7 cellular contexts compared by ENCODE assay signal in genomic region chr5:11384441-11385250, GRCh38.
DNase-seq lines count a peak whose midpoint lies in the region; ATAC-seq and TF ChIP-seq lines count a peak whose summit lies in the region.

No MANE protein-coding gene starts in this region.

- no peak overlapping the region for H3K27ac ChIP-seq in breast epithelium

- H3K4me3 ChIP-seq in MG63 (peak overlapping the region; percentile 33), breast epithelium (peak overlapping the region; percentile 17 to 64 (median 44))

- ATAC-seq in left colon, result peak; percentile 36
- peak; percentile 34 for ATAC-seq in stimulated activated naive CD8-positive, alpha-beta T cell treated with anti-CD3 and anti-CD28 coated beads, Interleukin-15, Interleukin-2, amounts not matched to agents 100 U/mL and 50 U/mL, for 24 hours
- no peak for ATAC-seq in HG03469 (IDR thresholded peaks at IDR 0.05; ENCODE audit: unreplicated experiment)
- no peak for ATAC-seq in GM21360 (IDR thresholded peaks at IDR 0.05; ENCODE audit: unreplicated experiment)

- H3K36me3 ChIP-seq in MG63, result no peaks in the 10 kb centered on the region
- H3K36me3 ChIP-seq in breast epithelium, result no peaks in the 10 kb centered on the region

- no peak for TF ChIP-seq POLR2A in breast epithelium (IDR thresholded peaks at IDR 0.05)

- H3K9me3 ChIP-seq in MG63 (no peaks in the 10 kb centered on the region), breast epithelium (no peaks in the 10 kb centered on the region)

- H3K27me3 ChIP-seq in MG63, result peaks cover 28% of the 10 kb centered on the region
- H3K27me3 ChIP-seq in breast epithelium, result peaks cover 0 to 4% of the 10 kb centered on the region in 2 donors

- DNase-seq in MG63 (no peak), breast epithelium (ENCODE audit: low spot score in 2 of 2) (peak; percentile 32 to 58), left colon (peak in 1 of 2 donors; percentile 8), activated gamma-delta T cell (lab: John Stamatoyannopoulos, UW) (no peak)
- DNase-seq in stimulated activated naive CD8-positive, alpha-beta T cell treated with anti-CD3 and anti-CD28 coated beads, Interleukin-15, Interleukin-2, amounts not matched to agents 100 U/mL and 50 U/mL, for 24 hours, result no peak

- no peak for TF ChIP-seq CTCF in breast epithelium (IDR thresholded peaks at IDR 0.05)

- intact Hi-C loops in breast epithelium (cut with DNase I; ENCODE audit: low total_unique reads), result no loop called here
- intact Hi-C loops in left colon (cut with DNase I, micrococcal nuclease), result no loop called here

- H3K4me1 ChIP-seq in breast epithelium, result no peaks in the 10 kb centered on the region

Comparison
In these comparisons a context has a peak if more than half of its experiments do, and no peak if none do; other contexts are left out.
1. DNase-seq: peak in breast epithelium (2 of 2); none in MG63 (single experiment), stimulated activated naive CD8-positive, alpha-beta T cell treated with anti-CD3 and anti-CD28 coated beads, Interleukin-15, Interleukin-2, amounts not matched to agents 100 U/mL and 50 U/mL, for 24 hours (single experiment) and activated gamma-delta T cell (single experiment).
2. ATAC-seq: peak in left colon (single experiment) and stimulated activated naive CD8-positive, alpha-beta T cell treated with anti-CD3 and anti-CD28 coated beads, Interleukin-15, Interleukin-2, amounts not matched to agents 100 U/mL and 50 U/mL, for 24 hours (single experiment); none in HG03469 (single experiment) and GM21360 (single experiment).